ENCODE assay signal across 20 cellular contexts in genomic region chr13:40343550-40344269, GRCh38.
"Had no signal": no experiment of that assay in that cellular context is flagged by ENCODE, and none has a peak within 500 bp of the region (broad histone marks: within the 10 kb centered on the region; RNA-seq: fewer than 3 reads in every experiment).

No MANE protein-coding gene starts in this region.

- H3K27me3 ChIP-seq: brain microvascular endothelial cell, sigmoid colon, spleen, upper lobe of right lung had no signal

- DNase-seq: activated CD4-positive, alpha-beta T cell treated with anti-CD3 and anti-CD28 coated beads for 1 hour; activated CD4-positive, alpha-beta T cell treated with anti-CD3 and anti-CD28 coated beads, Interleukin-2, amount 50 U/mL, for 1 hour; activated CD8-positive, alpha-beta T cell treated with anti-CD3 and anti-CD28 coated beads, Interleukin-2, amount 10 ng/mL, durations not matched to agents 7 days and 5 days; activated gamma-delta T cell treated with Interleukin-2 at 50 U/mL for 16 hours; aorta; brain microvascular endothelial cell; caudate nucleus; dermis blood vessel endothelial cell; effector CD8-positive, alpha-beta T cell; erythroblast; kidney; midbrain; nephron progenitor cell; nucleus accumbens; sigmoid colon; spleen; stimulated activated CD4-positive, alpha-beta T cell treated with anti-CD3 and anti-CD28 coated beads, Interleukin-4, amount 100 ng/mL, for 1 hour; stimulated activated naive CD4-positive, alpha-beta T cell treated with Interleukin-2 at 50 U/mL for 16 hours; T-cell; upper lobe of right lung had no signal

- H3K36me3 ChIP-seq: brain microvascular endothelial cell, sigmoid colon, spleen, upper lobe of right lung had no signal

- ATAC-seq: activated CD8-positive, alpha-beta T cell treated with anti-CD3 and anti-CD28 coated beads, Interleukin-2, amount 10 ng/mL, durations not matched to agents 7 days and 5 days; T-cell; upper lobe of right lung had no signal

- H3K4me3 ChIP-seq: sigmoid colon, spleen, upper lobe of right lung had no signal

- H3K27ac ChIP-seq: brain microvascular endothelial cell, sigmoid colon, upper lobe of right lung had no signal

- H3K9me3 ChIP-seq: sigmoid colon, spleen, upper lobe of right lung had no signal
